ENCODE assay signal across 29 cellular contexts in the genomic region with DNA sequence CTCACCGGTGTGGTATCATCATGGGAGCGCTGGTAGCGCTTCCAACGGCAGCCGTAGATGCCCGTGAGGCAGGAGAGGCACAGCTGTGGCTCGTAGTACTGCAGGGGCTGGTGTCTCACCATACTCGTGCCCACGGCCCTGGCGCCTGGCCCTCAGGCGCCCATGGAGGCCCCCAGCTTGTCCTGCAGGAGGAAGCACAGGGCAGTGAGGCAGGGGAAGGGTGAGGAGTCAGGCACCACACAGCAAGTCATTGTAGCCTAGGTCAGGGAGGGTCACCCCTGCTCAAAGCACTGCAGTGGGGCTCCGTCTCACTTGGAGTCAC. TPM values are rescaled to one million over a fixed set of nuclear protein-coding genes. Genes with fewer than 3 reads are reported as not detected.
DNase-seq lines count a peak whose midpoint lies in the region; ATAC-seq and TF ChIP-seq lines count a peak whose summit lies in the region.
"Had no signal": no experiment of that assay in that cellular context is flagged by ENCODE, and none has a peak within 500 bp of the region (broad histone marks: within the 10 kb centered on the region; RNA-seq: fewer than 3 reads in every experiment).

No MANE protein-coding gene starts in this region.

- no peaks in the 10 kb centered on the region for H3K36me3 Mint-ChIP-seq in activated T-cell treated with anti-CD3 and anti-CD28 coated beads, Interleukin-2, amount 50 U/mL, for 24 hours (ENCODE audit: low read depth)
- H3K36me3 Mint-ChIP-seq: activated naive CD4-positive, alpha-beta T cell treated with anti-CD3 and anti-CD28 coated beads, Interleukin-2, amount 50 U/mL, for 24 hours; mesothelial cell of epicardium had no signal

- TF ChIP-seq CTCF in lower lobe of right lung (IDR thresholded peaks at IDR 0.05) (no peak), suprapubic skin (IDR thresholded peaks at IDR 0.05) (no peak)

- no peaks in the 10 kb centered on the region for H3K36me3 ChIP-seq in lower lobe of right lung
- no peaks in the 10 kb centered on the region for H3K36me3 ChIP-seq in suprapubic skin
- H3K36me3 ChIP-seq: cardiac muscle cell, colonic mucosa had no signal

- H3K27ac ChIP-seq in lower lobe of right lung (no peak overlapping the region), suprapubic skin (peak overlapping the region; percentile 49)
- H3K27ac ChIP-seq: colonic mucosa had no signal

- H3K4me1 Mint-ChIP-seq in activated T-cell treated with anti-CD3 and anti-CD28 coated beads, Interleukin-2, amount 50 U/mL, for 24 hours (ENCODE audit: low read depth), result peaks cover 16% of the 10 kb centered on the region

- H3K9me3 ChIP-seq in lower lobe of right lung, result no peaks in the 10 kb centered on the region
- H3K9me3 ChIP-seq in suprapubic skin, result no peaks in the 10 kb centered on the region
- H3K9me3 ChIP-seq: colonic mucosa had no signal

- H3K4me3 ChIP-seq in lower lobe of right lung (no peak overlapping the region), suprapubic skin (no peak overlapping the region)
- H3K4me3 ChIP-seq: cardiac muscle cell, colonic mucosa had no signal

- DNase-seq in activated T-cell treated with anti-CD3 and anti-CD28 coated beads, Interleukin-2, amount 50 U/mL, for 24 hours, result no peak
- DNase-seq in activated T-cell treated with anti-CD3 and anti-CD28 coated beads, Interleukin-2, amount 50 U/mL, for 48 hours, result no peak
- peak; percentile 58 for DNase-seq in RPMI8226
- peak; percentile 21 for DNase-seq in lower lobe of right lung
- DNase-seq in suprapubic skin (ENCODE audit: low spot score in 2 of 2), result no peak
- DNase-seq in KG1 (lab: John Stamatoyannopoulos, UW), result no peak
- no peak for DNase-seq in ureter (ENCODE audit: low spot score)
- DNase-seq in NK-92 treated with Interleukin-12 subunit alpha and Interleukin-12 subunit beta, amount 100 ng/mL, for 24 hours (lab: John Stamatoyannopoulos, UW), result no peak
- DNase-seq: activated CD4-positive, alpha-beta T cell treated with anti-CD3 and anti-CD28 coated beads for 1 hour; activated CD8-positive, alpha-beta T cell treated with anti-CD3 and anti-CD28 coated beads for 36 hours; anterior cingulate cortex; CD8-positive, alpha-beta memory T cell; colonic mucosa; effector CD4-positive, alpha-beta T cell; EL; H9; NCI-H1417 treated with DMSO at 0.1 percent for 48 hours; NCI-H2081; NCI-H226; stimulated activated CD4-positive, alpha-beta T cell treated with anti-CD3 and anti-CD28 coated beads, Interleukin-4, amount 100 ng/mL, for 4 hours; trophoblast cell had no signal

- H3K27me3 ChIP-seq in lower lobe of right lung (ENCODE audit: low read depth) (no peaks in the 10 kb centered on the region), suprapubic skin (no peaks in the 10 kb centered on the region)
- H3K27me3 ChIP-seq: cardiac muscle cell, colonic mucosa had no signal

- TF ChIP-seq POLR2A in suprapubic skin (IDR thresholded peaks at IDR 0.05), result no peak

- 87% methylated on average over 9 of the region's 12 CpGs for WGBS in suprapubic skin

- no peak overlapping the region for H3K4me3 Mint-ChIP-seq in activated T-cell treated with anti-CD3 and anti-CD28 coated beads, Interleukin-2, amount 50 U/mL, for 24 hours
- H3K4me3 Mint-ChIP-seq: activated CD8-positive, alpha-beta T cell treated with anti-CD3 and anti-CD28 coated beads for 36 hours; activated naive CD4-positive, alpha-beta T cell treated with anti-CD3 and anti-CD28 coated beads, Interleukin-2, amount 50 U/mL, for 24 hours; H9; mesothelial cell of epicardium had no signal

- H3K27me3 Mint-ChIP-seq in activated T-cell treated with anti-CD3 and anti-CD28 coated beads, Interleukin-2, amount 50 U/mL, for 24 hours, result no peaks in the 10 kb centered on the region
- H3K27me3 Mint-ChIP-seq: activated CD8-positive, alpha-beta T cell treated with anti-CD3 and anti-CD28 coated beads for 36 hours; activated naive CD4-positive, alpha-beta T cell treated with anti-CD3 and anti-CD28 coated beads, Interleukin-2, amount 50 U/mL, for 24 hours; CD8-positive, alpha-beta memory T cell; progenitor cell of endocrine pancreas had no signal

- ATAC-seq in lower lobe of right lung, result no peak
- ATAC-seq: activated CD8-positive, alpha-beta T cell treated with anti-CD3 and anti-CD28 coated beads for 36 hours; Panc1; sciatic nerve had no signal

- peak overlapping the region; percentile 18 for H3K27ac Mint-ChIP-seq in activated T-cell treated with anti-CD3 and anti-CD28 coated beads, Interleukin-2, amount 50 U/mL, for 24 hours
- H3K27ac Mint-ChIP-seq: mesothelial cell of epicardium, progenitor cell of endocrine pancreas had no signal

- intact Hi-C loops in lower lobe of right lung (cut with DNase I), result no loop called here

- H3K4me1 ChIP-seq in lower lobe of right lung, result peaks cover 35% of the 10 kb centered on the region
- H3K4me1 ChIP-seq in suprapubic skin, result peaks cover 31% of the 10 kb centered on the region
- H3K4me1 ChIP-seq: colonic mucosa had no signal

- no peaks in the 10 kb centered on the region for H3K9me3 Mint-ChIP-seq in activated T-cell treated with anti-CD3 and anti-CD28 coated beads, Interleukin-2, amount 50 U/mL, for 24 hours
- H3K9me3 Mint-ChIP-seq: activated CD8-positive, alpha-beta T cell treated with anti-CD3 and anti-CD28 coated beads for 36 hours; activated naive CD4-positive, alpha-beta T cell treated with anti-CD3 and anti-CD28 coated beads, Interleukin-2, amount 50 U/mL, for 24 hours; CD8-positive, alpha-beta memory T cell; H9; mesothelial cell of epicardium had no signal

- no peak for TF ChIP-seq EP300 in suprapubic skin (IDR thresholded peaks at IDR 0.05)

RNA-seq across cellular contexts. Expression of a gene that starts 44.6 kb away (rescaled TPM):
- total RNA-seq in lower lobe of right lung (2.6 TPM), suprapubic skin (1 to 10 TPM in 3 of 4 donors, under 1 TPM in 1; 0.97 to 5.1 (median 2.1) TPM), ureter (1.5 TPM)
- total RNA-seq: A172, left lobe of liver had no signal

RNA-seq across cellular contexts. Expression of a gene that starts 48.2 kb away (rescaled TPM):
- total RNA-seq in lower lobe of right lung (15.8 TPM), suprapubic skin (10 to 100 TPM in 1 of 4 donors, 1 to 10 TPM in 3; 2.3 to 13.4 (median 5.4) TPM), ureter (14.9 TPM)

Comparison
In these comparisons a context has a peak if more than half of its experiments do, and no peak if none do; other contexts are left out.
1. DNase-seq: peak in RPMI8226 (single experiment) and lower lobe of right lung (single experiment); none in activated T-cell treated with anti-CD3 and anti-CD28 coated beads, Interleukin-2, amount 50 U/mL, for 24 hours (single experiment), activated T-cell treated with anti-CD3 and anti-CD28 coated beads, Interleukin-2, amount 50 U/mL, for 48 hours (0 of 2), suprapubic skin (0 of 2), KG1 (single experiment), ureter (single experiment) and NK-92 treated with Interleukin-12 subunit alpha and Interleukin-12 subunit beta, amount 100 ng/mL, for 24 hours (single experiment).